ENCODE assay signal across 15 cellular contexts in genomic region chr1:45050931-45051748, GRCh38. TPM values are rescaled to one million over a fixed set of nuclear protein-coding genes. Genes with fewer than 3 reads are reported as not detected.
DNase-seq lines count a peak whose midpoint lies in the region; ATAC-seq and TF ChIP-seq lines count a peak whose summit lies in the region.
"Had no signal": no experiment of that assay in that cellular context is flagged by ENCODE, and none has a peak within 500 bp of the region (broad histone marks: within the 10 kb centered on the region; RNA-seq: fewer than 3 reads in every experiment).

No MANE protein-coding gene starts in this region.

- H3K4me3 Mint-ChIP-seq in activated T-helper 1 cell treated with anti-CD3 and anti-CD28 coated beads, Interleukin-12 subunit alpha, Interleukin-12 subunit beta, Interleukin-2, Interleukin-4 antibody, amounts not matched to agents 30 ng/mL and 10 ng/mL and 1 ng/mL, durations not matched to agents 14 hours and 24 hours and 36 hours: peak overlapping the region; percentile 34
- H3K4me3 Mint-ChIP-seq in naive thymus-derived CD8-positive, alpha-beta T cell: peak overlapping the region; percentile 50 to 82 (median 76)
- H3K4me3 Mint-ChIP-seq: type B pancreatic cell had no signal

- no peak overlapping the region for H3K4me3 ChIP-seq in body of pancreas
- H3K4me3 ChIP-seq: esophagus squamous epithelium had no signal

- 87 to 90% methylated on average over 2 of the region's 2 CpGs for WGBS in body of pancreas, 2 donors

- peaks cover 13% of the 10 kb centered on the region for H3K4me1 Mint-ChIP-seq in activated T-helper 1 cell treated with anti-CD3 and anti-CD28 coated beads, Interleukin-12 subunit alpha, Interleukin-12 subunit beta, Interleukin-2, Interleukin-4 antibody, amounts not matched to agents 30 ng/mL and 10 ng/mL and 1 ng/mL, durations not matched to agents 14 hours and 24 hours and 36 hours (ENCODE audit: low read depth)
- H3K4me1 Mint-ChIP-seq in naive thymus-derived CD8-positive, alpha-beta T cell: peaks cover 4 to 27% (median 19%) of the 10 kb centered on the region in 4 donors

- intact Hi-C loops in activated T-helper 1 cell treated with anti-CD3 and anti-CD28 coated beads, Interleukin-12 subunit alpha, Interleukin-12 subunit beta, Interleukin-2, Interleukin-4 antibody, amounts not matched to agents 30 ng/mL and 10 ng/mL and 1 ng/mL, durations not matched to agents 14 hours and 24 hours and 36 hours (cut with micrococcal nuclease): loop anchor here (1.0 kb wide), 2 partner anchors 14 to 249 kb away; no protein-coding TSS in a partner anchor
- intact Hi-C loops in body of pancreas (cut with DNase I): no loop called here

- no peaks in the 10 kb centered on the region for H3K36me3 Mint-ChIP-seq in activated T-helper 1 cell treated with anti-CD3 and anti-CD28 coated beads, Interleukin-12 subunit alpha, Interleukin-12 subunit beta, Interleukin-2, Interleukin-4 antibody, amounts not matched to agents 30 ng/mL and 10 ng/mL and 1 ng/mL, durations not matched to agents 14 hours and 24 hours and 36 hours (ENCODE audit: low read depth)
- peaks cover 0 to 4% (median 3%) of the 10 kb centered on the region in 3 donors for H3K36me3 Mint-ChIP-seq in naive thymus-derived CD8-positive, alpha-beta T cell
- H3K36me3 Mint-ChIP-seq: type B pancreatic cell had no signal

- no peaks in the 10 kb centered on the region for H3K9me3 Mint-ChIP-seq in activated T-helper 1 cell treated with anti-CD3 and anti-CD28 coated beads, Interleukin-12 subunit alpha, Interleukin-12 subunit beta, Interleukin-2, Interleukin-4 antibody, amounts not matched to agents 30 ng/mL and 10 ng/mL and 1 ng/mL, durations not matched to agents 14 hours and 24 hours and 36 hours
- no peaks in the 10 kb centered on the region for H3K9me3 Mint-ChIP-seq in naive thymus-derived CD8-positive, alpha-beta T cell
- H3K9me3 Mint-ChIP-seq: type B pancreatic cell had no signal

- no peaks in the 10 kb centered on the region for H3K4me1 ChIP-seq in body of pancreas

- ATAC-seq in naive thymus-derived CD8-positive, alpha-beta T cell: peak; percentile 84 to 85
- no peak for ATAC-seq in body of pancreas
- ATAC-seq: Right ventricle myocardium inferior had no signal

- H3K27ac Mint-ChIP-seq in activated T-helper 1 cell treated with anti-CD3 and anti-CD28 coated beads, Interleukin-12 subunit alpha, Interleukin-12 subunit beta, Interleukin-2, Interleukin-4 antibody, amounts not matched to agents 30 ng/mL and 10 ng/mL and 1 ng/mL, durations not matched to agents 14 hours and 24 hours and 36 hours: no peak overlapping the region
- H3K27ac Mint-ChIP-seq in naive thymus-derived CD8-positive, alpha-beta T cell: peak overlapping the region; percentile 77 to 96 (median 89)
- H3K27ac Mint-ChIP-seq: type B pancreatic cell had no signal

- TF ChIP-seq CTCF in GM20000 (IDR thresholded peaks at IDR 0.05; ENCODE audit: extremely low read depth, missing control alignments) (no peak), body of pancreas (IDR thresholded peaks at IDR 0.05) (no peak)

- no peaks in the 10 kb centered on the region for H3K27me3 ChIP-seq in body of pancreas
- H3K27me3 ChIP-seq: esophagus squamous epithelium had no signal

- peaks cover 9% of the 10 kb centered on the region for H3K27me3 Mint-ChIP-seq in activated T-helper 1 cell treated with anti-CD3 and anti-CD28 coated beads, Interleukin-12 subunit alpha, Interleukin-12 subunit beta, Interleukin-2, Interleukin-4 antibody, amounts not matched to agents 30 ng/mL and 10 ng/mL and 1 ng/mL, durations not matched to agents 14 hours and 24 hours and 36 hours (ENCODE audit: insufficient read depth)
- no peaks in the 10 kb centered on the region for H3K27me3 Mint-ChIP-seq in naive thymus-derived CD8-positive, alpha-beta T cell
- H3K27me3 Mint-ChIP-seq: type B pancreatic cell had no signal

- DNase-seq in NCI-H526 (lab: John Stamatoyannopoulos, UW) (peak; percentile 13 to 14), NCI-H526 treated with DMSO at 0.1 percent for 48 hours (lab: John Stamatoyannopoulos, UW) (no peak), GM20000 (ENCODE audit: low spot score) (peak; percentile 31), body of pancreas (no peak), AG08395 (ENCODE audit: low spot score) (no peak)
- no peak for DNase-seq in activated T-helper 1 cell treated with anti-CD3 and anti-CD28 coated beads, Interleukin-12 subunit alpha, Interleukin-12 subunit beta, Interleukin-2, Interleukin-4 antibody, amounts not matched to agents 30 ng/mL and 10 ng/mL and 1 ng/mL, durations not matched to agents 14 hours and 24 hours and 36 hours (ENCODE audit: low spot score)
- DNase-seq in naive thymus-derived CD8-positive, alpha-beta T cell: peak in 3 of 10 donors; percentile 29 to 51 (median 38)
- DNase-seq in stimulated activated CD4-positive, alpha-beta T cell treated with anti-CD3 and anti-CD28 coated beads, Interleukin-15, amount 100 ng/mL, for 24 hours: no peak
- DNase-seq: activated gamma-delta T cell; esophagus squamous epithelium; mammary epithelial cell; NCI-H524; stimulated activated CD4-positive, alpha-beta T cell treated with anti-CD3 and anti-CD28 coated beads, Interleukin-12 subunit alpha, Interleukin-12 subunit beta, amount 100 ng/mL, for 4 hours had no signal

- POLR2A ChIA-PET in naive thymus-derived CD8-positive, alpha-beta T cell (lab: Charles Lee): interaction anchor here (1.8 kb wide), 1 partner anchor 39 kb away, joined by 5 read pairs; the partner anchor contains the start of gene UROD

- no peak overlapping the region for H3K27ac ChIP-seq in body of pancreas
- H3K27ac ChIP-seq: esophagus squamous epithelium had no signal

- no peak for TF ChIP-seq POLR2A in body of pancreas (IDR thresholded peaks at IDR 0.05)

- no peaks in the 10 kb centered on the region for H3K9me3 ChIP-seq in body of pancreas
- H3K9me3 ChIP-seq: esophagus squamous epithelium had no signal

- H3K36me3 ChIP-seq in body of pancreas (replicated peaks in 1 of 2; ENCODE audit: insufficient read depth in 1 of 2, low read depth in 2 of 2): no peaks in the 10 kb centered on the region
- H3K36me3 ChIP-seq: esophagus squamous epithelium had no signal

RNA-seq across cellular contexts. Expression of gene UROD, which starts 39.1 kb away (rescaled TPM):
- 79.9 and 81.9 TPM in 2 replicates for total RNA-seq in activated T-helper 1 cell treated with anti-CD3 and anti-CD28 coated beads, Interleukin-12 subunit alpha, Interleukin-12 subunit beta, Interleukin-2, Interleukin-4 antibody, amounts not matched to agents 30 ng/mL and 10 ng/mL and 1 ng/mL, durations not matched to agents 14 hours and 24 hours and 36 hours
- 10 to 100 TPM; 74.9 to 78.8 TPM for total RNA-seq in naive thymus-derived CD8-positive, alpha-beta T cell
- 10 to 100 TPM; 71.6 to 80.9 (median 74.9) TPM for polyA plus RNA-seq in naive thymus-derived CD8-positive, alpha-beta T cell
- 10 to 100 TPM; 32.2 to 39.6 TPM for total RNA-seq in body of pancreas

RNA-seq across cellular contexts. Expression of gene HECTD3, which starts 40.0 kb away (rescaled TPM):
- total RNA-seq in activated T-helper 1 cell treated with anti-CD3 and anti-CD28 coated beads, Interleukin-12 subunit alpha, Interleukin-12 subunit beta, Interleukin-2, Interleukin-4 antibody, amounts not matched to agents 30 ng/mL and 10 ng/mL and 1 ng/mL, durations not matched to agents 14 hours and 24 hours and 36 hours: 22.2 and 23.5 TPM in 2 replicates
- total RNA-seq in naive thymus-derived CD8-positive, alpha-beta T cell: 10 to 100 TPM; 47.2 to 49.3 TPM
- 10 to 100 TPM in 2 of 3 donors, 1 to 10 TPM in 1; 7.2 to 17.8 (median 15.6) TPM for polyA plus RNA-seq in naive thymus-derived CD8-positive, alpha-beta T cell
- total RNA-seq in body of pancreas: 10 to 100 TPM; 42.3 to 51.4 TPM

Comparison
In these comparisons a context has a peak if more than half of its experiments do, and no peak if none do; other contexts are left out.
1. DNase-seq: peak in NCI-H526 (2 of 2) and GM20000 (single experiment); none in NCI-H526 treated with DMSO at 0.1 percent for 48 hours (single experiment), activated T-helper 1 cell treated with anti-CD3 and anti-CD28 coated beads, Interleukin-12 subunit alpha, Interleukin-12 subunit beta, Interleukin-2, Interleukin-4 antibody, amounts not matched to agents 30 ng/mL and 10 ng/mL and 1 ng/mL, durations not matched to agents 14 hours and 24 hours and 36 hours (single experiment), body of pancreas (0 of 4), AG08395 (single experiment) and stimulated activated CD4-positive, alpha-beta T cell treated with anti-CD3 and anti-CD28 coated beads, Interleukin-15, amount 100 ng/mL, for 24 hours (single experiment).